9 cellular contexts compared by ENCODE assay signal in genomic region chrX:154019061-154019621, GRCh38. TPM values are rescaled to one million over a fixed set of nuclear protein-coding genes. Genes with fewer than 3 reads are reported as not detected.
DNase-seq lines count a peak whose midpoint lies in the region; ATAC-seq, FAIRE-seq and TF ChIP-seq lines count a peak whose summit lies in the region.
"Had no signal": no experiment of that assay in that cellular context is flagged by ENCODE, and none has a peak within 500 bp of the region (broad histone marks: within the 10 kb centered on the region; RNA-seq: fewer than 3 reads in every experiment).

No MANE protein-coding gene starts in this region.

- H3K4me2 ChIP-seq in astrocyte (ENCODE audit: low read length) = peak overlapping the region; percentile 90
- H3K4me2 ChIP-seq in HepG2 (ENCODE audit: low read depth, low read length) = peak overlapping the region; percentile 78

- H3K27me3 Mint-ChIP-seq in astrocyte (ENCODE audit: low read depth, unreplicated experiment) = no peaks in the 10 kb centered on the region

- DNase-seq in DMS53 (lab: John Stamatoyannopoulos, UW) (peak; percentile 62), DMS53 treated with DMSO at 0.1 percent for 48 hours (lab: John Stamatoyannopoulos, UW; ENCODE audit: unreplicated experiment) (no peak), HT-29 (ENCODE audit: low spot score) (peak; percentile 34), astrocyte (ENCODE audit: low read depth) (no peak), HepG2 (ENCODE audit: low spot score) (no peak), thoracic aorta (ENCODE audit: low spot score) (no peak), foreskin melanocyte (no peak)

- no peaks in the 10 kb centered on the region for H3K9me3 Mint-ChIP-seq in astrocyte (ENCODE audit: unreplicated experiment)

- no peak for FAIRE-seq in astrocyte (lab: Jason Lieb, UNC)
- FAIRE-seq in HepG2 (lab: Jason Lieb, UNC) = no peak
- FAIRE-seq: A204.1 had no signal

- H3K36me3 Mint-ChIP-seq in astrocyte (ENCODE audit: low read depth, unreplicated experiment) = no peaks in the 10 kb centered on the region

- TF ChIP-seq RAD21 in HepG2 (CRISPR knock-in tag; IDR thresholded peaks at IDR 0.05) = no peak

- peaks cover 16% of the 10 kb centered on the region for H3K4me1 Mint-ChIP-seq in astrocyte (ENCODE audit: low read depth, unreplicated experiment)

- H3K9me3 ChIP-seq in astrocyte (ENCODE audit: insufficient read depth, low read depth, low read length) = no peaks in the 10 kb centered on the region
- no peaks in the 10 kb centered on the region for H3K9me3 ChIP-seq in HepG2 (ENCODE audit: low read length)
- no peaks in the 10 kb centered on the region for H3K9me3 ChIP-seq in thoracic aorta

- in situ Hi-C loops in HepG2 (cut with HindIII; ENCODE audit: extremely low pct_ligation_motif_present, low pct_unique_long_range_greater_than_20kb) = no loop called here

- no peak for TF ChIP-seq CTCF in astrocyte (IDR thresholded peaks at IDR 0.05; ENCODE audit: insufficient read depth, low read depth, low read length)
- TF ChIP-seq CTCF in HepG2 (CRISPR knock-in tag; IDR thresholded peaks at IDR 0.05) = no peak
- TF ChIP-seq CTCF in thoracic aorta (IDR thresholded peaks at IDR 0.05) = no peak

- intact Hi-C loops in HepG2 (cut with micrococcal nuclease; ENCODE audit: unreplicated experiment) = no loop called here

- H4K20me1 ChIP-seq in astrocyte (ENCODE audit: insufficient read depth, low read length) (no peaks in the 10 kb centered on the region), HepG2 (ENCODE audit: insufficient read depth, low read length) (no peaks in the 10 kb centered on the region)

- CTCF ChIA-PET in HepG2 (lab: Yijun Ruan, JAX; ENCODE audit: low intra/inter-chr PET ratio, low total read pairs) = no interaction called here

- peak overlapping the region; percentile 87 for H3K4me3 Mint-ChIP-seq in astrocyte (ENCODE audit: unreplicated experiment)

- TF ChIP-seq EP300 in HepG2 (IDR thresholded peaks at IDR 0.05; ENCODE audit: low read depth in 2 of 2, low read length in 2 of 2) (no peak), HepG2 (CRISPR knock-in tag; IDR thresholded peaks at IDR 0.05; ENCODE audit: borderline replicate concordance) (no peak)

- ATAC-seq in HepG2 (peak; percentile 6), thoracic aorta (ENCODE audit: insufficient number of reproducible peaks, low FRiP score, low read depth) (no peak), GM18858 (IDR thresholded peaks at IDR 0.05; ENCODE audit: unreplicated experiment) (no peak)

- H3K9ac ChIP-seq in astrocyte (ENCODE audit: low read length) (peak overlapping the region; percentile 82), HepG2 (ENCODE audit: insufficient read depth, low read depth, low read length) (peak overlapping the region; percentile 78)

- H3K4me1 ChIP-seq in astrocyte (ENCODE audit: insufficient read depth, low read length) (peaks cover 20% of the 10 kb centered on the region), HepG2 (ENCODE audit: insufficient read depth, low read length) (peaks cover 42% of the 10 kb centered on the region), thoracic aorta (ENCODE audit: control insufficient read depth in 1 of 2, low read depth in 2 of 2) (peaks cover 0 to 18% of the 10 kb centered on the region in 2 donors)

- H3K27me3 ChIP-seq in astrocyte (ENCODE audit: insufficient read depth, low read length) = no peaks in the 10 kb centered on the region
- H3K27me3 ChIP-seq in HepG2 (ENCODE audit: control insufficient read depth in 1 of 2, insufficient read depth in 2 of 2, low read length in 2 of 2) = no peaks in the 10 kb centered on the region
- H3K27me3 ChIP-seq in thoracic aorta (replicated peaks; ENCODE audit: insufficient read depth) = no peaks in the 10 kb centered on the region

- H3K27ac ChIP-seq in astrocyte (ENCODE audit: low read depth, low read length) (peak overlapping the region; percentile 58), HepG2 (ENCODE audit: extremely low read length, insufficient read depth, low read length) (peak overlapping the region; percentile 63), thoracic aorta (peak overlapping the region; percentile 56 to 76)

- H3K27ac Mint-ChIP-seq in astrocyte (ENCODE audit: unreplicated experiment) = no peak overlapping the region

- POLR2A ChIA-PET in HepG2 (lab: Yijun Ruan, JAX) = interaction anchor here (1.4 to 1.8 kb wide), 2 partner anchors 9 to 18 kb away, joined by 4 to 6 read pairs; no protein-coding TSS in a partner anchor

- no peak for TF ChIP-seq POLR2A in HepG2 (IDR thresholded peaks at IDR 0.05; ENCODE audit: insufficient read depth in 1 of 2, low read depth in 2 of 2, low read length in 2 of 2)

- H2AFZ ChIP-seq in astrocyte (ENCODE audit: low read depth, low read length) (no peak overlapping the region), HepG2 (ENCODE audit: low read length) (no peak overlapping the region)

- H3K4me3 ChIP-seq in astrocyte (ENCODE audit: insufficient read depth, low read depth, low read length) (peak overlapping the region; percentile 64), HepG2 (replicated peaks in 1 of 3; ENCODE audit: insufficient read depth in 1 of 3, low read depth in 2 of 3, low read length in 3 of 3) (peak overlapping the region; percentile 54 to 78 (median 71)), thoracic aorta (peak overlapping the region; percentile 74)

- H3K79me2 ChIP-seq in astrocyte (ENCODE audit: insufficient read depth, low read length) (peaks cover 35% of the 10 kb centered on the region), HepG2 (ENCODE audit: insufficient read depth, low read length) (peaks cover 15% of the 10 kb centered on the region)

- no TSS peak for BruUV-seq in HepG2 (replicated peaks; lab: Mats Ljungman, UMichigan)

- no CpG with 5 or more reads among the region's 45 CpGs for WGBS in HepG2 (ENCODE audit: low lambda C conversion rate)

- H3K36me3 ChIP-seq in astrocyte (ENCODE audit: insufficient read depth, low read length) (peaks cover 2% of the 10 kb centered on the region), HepG2 (replicated peaks in 1 of 2; ENCODE audit: control insufficient read depth in 1 of 2, insufficient read depth in 2 of 2, low read length in 2 of 2) (peaks cover 0 to 7% of the 10 kb centered on the region in 2 experiments; a peak in 1 of 5 replicates), thoracic aorta (no peaks in the 10 kb centered on the region)

RNA-seq across cellular contexts. Expression of gene IRAK1, which starts 0.6 kb away (rescaled TPM):
- total RNA-seq in HT-29 (2014; rRNA removed; shearing (Covaris generic)) = 536 and 557 TPM in 2 replicates
- total RNA-seq in astrocyte = 67.6 and 69.6 TPM in 2 replicates
- 69.8 and 77.3 TPM in 2 replicates for total RNA-seq in HepG2 (2016; rRNA removed; fragmentation: Illumina TruSeq; extraction: Trizol)
- 104 and 121 TPM in 2 replicates for total RNA-seq in HepG2 (2016; cell fraction: cytosol; rRNA removed; fragmentation: Illumina TruSeq; extraction: Trizol; ENCODE audit: low read depth)
- total RNA-seq in HepG2 (2016; cell fraction: insoluble cytoplasmic fraction; rRNA removed; fragmentation: Illumina TruSeq; extraction: Trizol) = 57.7 and 81.1 TPM in 2 replicates
- total RNA-seq in HepG2 (2016; cell fraction: membrane; rRNA removed; fragmentation: Illumina TruSeq; extraction: Trizol) = 244 and 255 TPM in 2 replicates
- total RNA-seq in HepG2 (2016; cell fraction: nucleus; rRNA removed; fragmentation: Illumina TruSeq; extraction: Trizol) = 35.1 and 36.4 TPM in 2 replicates
- 57.7 and 83.5 TPM in 2 replicates for polyA plus RNA-seq in HepG2 (2011; rRNA removed)
- 47.6 and 67.3 TPM in 2 replicates for polyA plus RNA-seq in HepG2 (2011; cell fraction: cytosol; rRNA removed)
- polyA plus RNA-seq in HepG2 (2011; cell fraction: nucleus; rRNA removed) = 59.5 and 63.5 TPM in 2 replicates
- polyA plus RNA-seq in HepG2 (2012) = 65.5 and 87.1 TPM in 2 replicates
- polyA plus RNA-seq in HepG2 (2016; cell fraction: cytosol; fragmentation: Illumina TruSeq; extraction: Trizol; ENCODE audit: low read depth) = 148 and 150 TPM in 2 replicates
- 80.3 and 99.3 TPM in 2 replicates for polyA plus RNA-seq in HepG2 (2016; cell fraction: insoluble cytoplasmic fraction; fragmentation: Illumina TruSeq; extraction: Trizol; ENCODE audit: low read depth)
- 244 and 277 TPM in 2 replicates for polyA plus RNA-seq in HepG2 (2016; cell fraction: membrane; fragmentation: Illumina TruSeq; extraction: Trizol; ENCODE audit: low read depth)
- polyA plus RNA-seq in HepG2 (2016; cell fraction: nucleus; fragmentation: Illumina TruSeq; extraction: Trizol; ENCODE audit: insufficient read depth, low read depth) = 93.5 and 94.6 TPM in 2 replicates
- 195 and 354 TPM in 2 replicates for polyA minus RNA-seq in HepG2 (2011; rRNA and poly(A)+ RNA removed; ENCODE audit: low replicate concordance)
- polyA minus RNA-seq in HepG2 (2011; cell fraction: cytosol; rRNA and poly(A)+ RNA removed) = 79.8 and 83.1 TPM in 2 replicates
- polyA minus RNA-seq in HepG2 (2011; cell fraction: nucleus; rRNA and poly(A)+ RNA removed) = 16.6 and 21.8 TPM in 2 replicates
- 10 to 100 TPM; 71.0 to 83.9 TPM for total RNA-seq in thoracic aorta

RNA-seq across cellular contexts. Expression of gene TMEM187, which starts 46.6 kb away (rescaled TPM):
- 21.4 and 23.4 TPM in 2 replicates for total RNA-seq in HT-29 (2014; rRNA removed; shearing (Covaris generic))
- total RNA-seq in astrocyte (8.6 and 10.6 TPM in 2 replicates), HepG2 (2016; rRNA removed; fragmentation: Illumina TruSeq; extraction: Trizol) (1.7 and 2.2 TPM in 2 replicates), thoracic aorta (10 to 100 TPM in 1 of 2 donors, under 1 TPM in 1; 0.78 to 23.4 TPM)
- 0.40 and 0.53 TPM in 2 replicates for total RNA-seq in HepG2 (2016; cell fraction: cytosol; rRNA removed; fragmentation: Illumina TruSeq; extraction: Trizol; ENCODE audit: low read depth)
- total RNA-seq in HepG2 (2016; cell fraction: insoluble cytoplasmic fraction; rRNA removed; fragmentation: Illumina TruSeq; extraction: Trizol) = 2.0 and 3.2 TPM in 2 replicates
- total RNA-seq in HepG2 (2016; cell fraction: membrane; rRNA removed; fragmentation: Illumina TruSeq; extraction: Trizol) = 1.1 and 1.3 TPM in 2 replicates
- 2.5 and 3.6 TPM in 2 replicates for total RNA-seq in HepG2 (2016; cell fraction: nucleus; rRNA removed; fragmentation: Illumina TruSeq; extraction: Trizol)
- polyA plus RNA-seq in HepG2 (2011; rRNA removed) = 6.2 and 6.7 TPM in 2 replicates
- 7.0 and 11.0 TPM in 2 replicates for polyA plus RNA-seq in HepG2 (2011; cell fraction: cytosol; rRNA removed)
- 4.7 and 4.8 TPM in 2 replicates for polyA plus RNA-seq in HepG2 (2011; cell fraction: nucleus; rRNA removed)
- 5.0 and 5.4 TPM in 2 replicates for polyA plus RNA-seq in HepG2 (2012)
- polyA plus RNA-seq in HepG2 (2016; cell fraction: cytosol; fragmentation: Illumina TruSeq; extraction: Trizol; ENCODE audit: low read depth) = 0.63 and 0.91 TPM in 2 replicates
- polyA plus RNA-seq in HepG2 (2016; cell fraction: insoluble cytoplasmic fraction; fragmentation: Illumina TruSeq; extraction: Trizol; ENCODE audit: low read depth) = 1.3 and 2.0 TPM in 2 replicates
- polyA plus RNA-seq in HepG2 (2016; cell fraction: membrane; fragmentation: Illumina TruSeq; extraction: Trizol; ENCODE audit: low read depth) = 0.69 and 1.2 TPM in 2 replicates
- polyA plus RNA-seq in HepG2 (2016; cell fraction: nucleus; fragmentation: Illumina TruSeq; extraction: Trizol; ENCODE audit: insufficient read depth, low read depth) = 3.0 and 3.8 TPM in 2 replicates
- 9.2 and 13.1 TPM in 2 replicates for polyA minus RNA-seq in HepG2 (2011; rRNA and poly(A)+ RNA removed; ENCODE audit: low replicate concordance)
- 3.5 and 3.7 TPM in 2 replicates for polyA minus RNA-seq in HepG2 (2011; cell fraction: cytosol; rRNA and poly(A)+ RNA removed)
- 1.4 and 3.5 TPM in 2 replicates for polyA minus RNA-seq in HepG2 (2011; cell fraction: nucleus; rRNA and poly(A)+ RNA removed)

RNA-seq across cellular contexts. Expression of gene HCFC1, which starts 47.5 kb away (rescaled TPM):
- 106 and 124 TPM in 2 replicates for total RNA-seq in HT-29 (2014; rRNA removed; shearing (Covaris generic))
- total RNA-seq in astrocyte (58.1 and 61.2 TPM in 2 replicates), HepG2 (2016; rRNA removed; fragmentation: Illumina TruSeq; extraction: Trizol) (17.8 and 24.0 TPM in 2 replicates), thoracic aorta (10 to 100 TPM; 51.6 to 58.9 TPM)
- 3.1 and 3.2 TPM in 2 replicates for total RNA-seq in HepG2 (2016; cell fraction: cytosol; rRNA removed; fragmentation: Illumina TruSeq; extraction: Trizol; ENCODE audit: low read depth)
- 18.3 and 20.3 TPM in 2 replicates for total RNA-seq in HepG2 (2016; cell fraction: insoluble cytoplasmic fraction; rRNA removed; fragmentation: Illumina TruSeq; extraction: Trizol)
- total RNA-seq in HepG2 (2016; cell fraction: membrane; rRNA removed; fragmentation: Illumina TruSeq; extraction: Trizol) = 11.9 and 12.8 TPM in 2 replicates
- 17.9 and 21.9 TPM in 2 replicates for total RNA-seq in HepG2 (2016; cell fraction: nucleus; rRNA removed; fragmentation: Illumina TruSeq; extraction: Trizol)
- 5.8 TPM in 2 replicates for polyA plus RNA-seq in HepG2 (2011; rRNA removed)
- polyA plus RNA-seq in HepG2 (2011; cell fraction: cytosol; rRNA removed) = 4.6 and 5.7 TPM in 2 replicates
- 27.7 and 34.4 TPM in 2 replicates for polyA plus RNA-seq in HepG2 (2011; cell fraction: nucleus; rRNA removed)
- 18.3 and 21.2 TPM in 2 replicates for polyA plus RNA-seq in HepG2 (2012)
- polyA plus RNA-seq in HepG2 (2016; cell fraction: cytosol; fragmentation: Illumina TruSeq; extraction: Trizol; ENCODE audit: low read depth) = 2.2 and 2.6 TPM in 2 replicates
- 32.5 and 46.4 TPM in 2 replicates for polyA plus RNA-seq in HepG2 (2016; cell fraction: insoluble cytoplasmic fraction; fragmentation: Illumina TruSeq; extraction: Trizol; ENCODE audit: low read depth)
- polyA plus RNA-seq in HepG2 (2016; cell fraction: membrane; fragmentation: Illumina TruSeq; extraction: Trizol; ENCODE audit: low read depth) = 7.0 and 9.4 TPM in 2 replicates
- 60.1 and 68.4 TPM in 2 replicates for polyA plus RNA-seq in HepG2 (2016; cell fraction: nucleus; fragmentation: Illumina TruSeq; extraction: Trizol; ENCODE audit: insufficient read depth, low read depth)
- polyA minus RNA-seq in HepG2 (2011; rRNA and poly(A)+ RNA removed; ENCODE audit: low replicate concordance) = 16.9 and 25.4 TPM in 2 replicates
- 17.9 and 19.6 TPM in 2 replicates for polyA minus RNA-seq in HepG2 (2011; cell fraction: cytosol; rRNA and poly(A)+ RNA removed)
- 10.3 and 14.4 TPM in 2 replicates for polyA minus RNA-seq in HepG2 (2011; cell fraction: nucleus; rRNA and poly(A)+ RNA removed)

Comparison
In these comparisons a context has a peak if more than half of its experiments do, and no peak if none do; other contexts are left out.
1. DNase-seq: peak in DMS53 (single experiment) and HT-29 (single experiment); none in DMS53 treated with DMSO at 0.1 percent for 48 hours (single experiment), astrocyte (single experiment), HepG2 (single experiment), thoracic aorta (single experiment) and foreskin melanocyte (single experiment).
2. Peak in every context shown above with its lines, with median percentiles within 50 percentile points of each other: H3K27ac ChIP-seq and H3K4me3 ChIP-seq.